Comparison of ENCODE assay signal across 9 cellular contexts in the genomic region with DNA sequence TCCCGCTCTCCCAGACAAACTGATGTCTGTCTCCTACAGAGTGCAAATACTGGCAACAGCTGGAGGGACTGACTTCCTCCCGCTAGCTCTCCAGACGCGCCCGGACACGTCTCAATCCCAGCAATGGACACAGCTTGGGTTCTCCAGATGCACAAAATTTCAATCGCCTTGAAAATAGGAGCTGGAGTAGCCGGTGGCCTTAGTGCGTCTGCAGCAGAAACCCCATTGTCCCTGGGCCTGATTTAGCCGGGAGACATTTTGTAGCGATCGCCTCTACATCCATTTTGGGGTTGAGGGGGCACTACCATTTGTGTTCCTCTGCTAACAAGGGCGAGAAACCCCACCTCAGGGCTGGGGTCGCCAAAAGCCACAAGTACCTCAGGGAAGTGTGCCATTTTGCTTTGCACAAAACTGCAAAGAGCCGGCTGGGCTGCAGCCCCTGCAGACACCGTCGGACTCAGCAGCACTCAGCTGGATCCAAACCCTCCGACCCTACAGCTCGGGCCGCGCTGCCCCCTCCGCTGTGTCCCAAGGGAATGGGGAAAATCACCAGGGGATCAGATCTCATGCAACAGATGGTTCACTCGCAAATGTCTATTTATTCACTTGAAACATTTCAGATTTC. TPM values are rescaled to one million over a fixed set of nuclear protein-coding genes. Genes with fewer than 3 reads are reported as not detected.
DNase-seq lines count a peak whose midpoint lies in the region; ATAC-seq, FAIRE-seq and TF ChIP-seq lines count a peak whose summit lies in the region.
"Had no signal": no experiment of that assay in that cellular context is flagged by ENCODE, and none has a peak within 500 bp of the region (broad histone marks: within the 10 kb centered on the region; RNA-seq: fewer than 3 reads in every experiment).

No MANE protein-coding gene starts in this region.

- H2BK5ac ChIP-seq in trophoblast cell (ENCODE audit: low read depth, low read length, poor library complexity), result peak overlapping the region; percentile 18

- POLR2A ChIA-PET in endothelial cell of umbilical vein (lab: Charles Lee), result interaction anchor here (0.7 kb wide), 1 partner anchor 83 kb away, joined by 4 read pairs; no protein-coding TSS in a partner anchor

- no peaks in the 10 kb centered on the region for H3K79me2 ChIP-seq in endothelial cell of umbilical vein (ENCODE audit: control insufficient read depth, insufficient read depth, low read length)
- H3K79me2 ChIP-seq in trophoblast cell (ENCODE audit: control insufficient read depth, insufficient read depth, low read length, poor library complexity), result peaks cover 2% of the 10 kb centered on the region

- peak overlapping the region; percentile 97 for H4K8ac ChIP-seq in trophoblast cell (ENCODE audit: low read depth, low read length)

- H2AK5ac ChIP-seq in trophoblast cell (ENCODE audit: low read length), result peak overlapping the region; percentile 92

- TF ChIP-seq POLR2A in endothelial cell of umbilical vein (IDR thresholded peaks at IDR 0.05; ENCODE audit: low read depth, low read length), result no peak

- H2AFZ ChIP-seq in endothelial cell of umbilical vein (ENCODE audit: low read depth, low read length), result peak overlapping the region; percentile 61
- peak overlapping the region; percentile 91 for H2AFZ ChIP-seq in trophoblast cell (ENCODE audit: insufficient read depth, low read length, poor library complexity)

- no peak for TF ChIP-seq CTCF in endothelial cell of umbilical vein (IDR thresholded peaks at IDR 0.05; ENCODE audit: extremely low read depth in 1 of 2, insufficient read depth in 1 of 2, low read depth in 1 of 2, low read length in 2 of 2)

- no peak overlapping the region for H3K23ac ChIP-seq in trophoblast cell (ENCODE audit: low read length)

- no peak overlapping the region for H3K4me3 ChIP-seq in endothelial cell of umbilical vein (replicated peaks in 1 of 3; ENCODE audit: insufficient read depth in 1 of 3, low read depth in 1 of 3, low read length in 3 of 3)
- H3K4me3 ChIP-seq in trophoblast cell (ENCODE audit: low read depth, low read length), result no peak overlapping the region

- FAIRE-seq in endothelial cell of umbilical vein (lab: Jason Lieb, UNC), result no peak
- FAIRE-seq: islet of Langerhans had no signal

- H3K14ac ChIP-seq in trophoblast cell (ENCODE audit: low read length), result peak overlapping the region; percentile 94

- dilution Hi-C loops in endothelial cell of umbilical vein (cut with MboI; ENCODE audit: extremely low pct_ligation_motif_present, low sequenced_read_pairs), result no loop called here

- H3K27me3 ChIP-seq in endothelial cell of umbilical vein (ENCODE audit: control insufficient read depth in 2 of 2, insufficient read depth in 2 of 2, low read length in 2 of 2), result peaks cover 5 to 30% of the 10 kb centered on the region in 2 experiments
- no peaks in the 10 kb centered on the region for H3K27me3 ChIP-seq in trophoblast cell (ENCODE audit: insufficient read depth, low read length)

- H3K4me2 ChIP-seq in endothelial cell of umbilical vein (ENCODE audit: insufficient read depth, low read length), result peak overlapping the region; percentile 22
- peak overlapping the region; percentile 56 for H3K4me2 ChIP-seq in trophoblast cell (ENCODE audit: low read length)

- no peaks in the 10 kb centered on the region for H3K9me3 ChIP-seq in endothelial cell of umbilical vein (replicated peaks; ENCODE audit: control insufficient read depth, insufficient read depth, low read length)
- peaks cover 2% of the 10 kb centered on the region for H3K9me3 ChIP-seq in trophoblast cell (ENCODE audit: insufficient read depth, low read depth, low read length)

- DNase-seq in G401 (ENCODE audit: low spot score), result peak; percentile 5
- peak; percentile 8 for DNase-seq in NCI-H345 (lab: John Stamatoyannopoulos, UW)
- DNase-seq in endothelial cell of umbilical vein (ENCODE audit: low read depth, low spot score), result no peak
- peak in 1 of 2 donors; percentile 17 for DNase-seq in trophoblast cell
- DNase-seq in epidermal melanocyte (ENCODE audit: insufficient read length, low spot score), result no peak
- DNase-seq in HK-2 (ENCODE audit: unreplicated experiment), result no peak

- H2BK120ac ChIP-seq in trophoblast cell (ENCODE audit: insufficient read depth, low read length, poor library complexity), result peak overlapping the region; percentile 96

- in situ Hi-C loops in G401 (cut with HindIII; ENCODE audit: low sequenced_read_pairs), result no loop called here

- H4K20me1 ChIP-seq in endothelial cell of umbilical vein (replicated peaks; ENCODE audit: control insufficient read depth, extremely low read depth, insufficient read depth, low read length), result no peaks in the 10 kb centered on the region

- intact Hi-C loops in endothelial cell of umbilical vein (cut with micrococcal nuclease), result no loop called here

- H3K79me1 ChIP-seq in trophoblast cell (ENCODE audit: low read length), result peaks cover 16% of the 10 kb centered on the region

- peak overlapping the region; percentile 85 for H3K18ac ChIP-seq in trophoblast cell (ENCODE audit: low read length)

- ATAC-seq in HG03520 (IDR thresholded peaks at IDR 0.05; ENCODE audit: unreplicated experiment) (no peak), HG03432 (IDR thresholded peaks at IDR 0.05; ENCODE audit: unreplicated experiment) (no peak)

- WGBS in trophoblast cell (ENCODE audit: extremely low coverage, insufficient coverage, insufficient read length), result no CpG with 5 or more reads among the region's 23 CpGs

- peak overlapping the region; percentile 99 for H2BK12ac ChIP-seq in trophoblast cell (ENCODE audit: low read length)

- peak overlapping the region; percentile 88 for H4K12ac ChIP-seq in trophoblast cell (ENCODE audit: low read depth, low read length)

- no TSS peak for BruUV-seq in endothelial cell of umbilical vein (replicated peaks; lab: Mats Ljungman, UMichigan)

- no peak overlapping the region for H3K27ac ChIP-seq in endothelial cell of umbilical vein (ENCODE audit: insufficient read depth, low read depth, low read length)
- peak overlapping the region; percentile 92 for H3K27ac ChIP-seq in trophoblast cell (ENCODE audit: low read depth, low read length)

- no peaks in the 10 kb centered on the region for H3K9me1 ChIP-seq in endothelial cell of umbilical vein (replicated peaks; ENCODE audit: control insufficient read depth, extremely low read depth, insufficient read depth, low read length)

- H3K4ac ChIP-seq in trophoblast cell (ENCODE audit: low read depth, low read length), result peak overlapping the region; percentile 78

- H3K9ac ChIP-seq in endothelial cell of umbilical vein (replicated peaks; ENCODE audit: extremely low read depth, insufficient read depth, low read length) (no peak overlapping the region), trophoblast cell (ENCODE audit: low read length) (no peak overlapping the region)

- peak overlapping the region; percentile 99 for H4K91ac ChIP-seq in trophoblast cell (ENCODE audit: low read depth, low read length)

- CTCF ChIA-PET in endothelial cell of umbilical vein (lab: Charles Lee), result interaction anchor here (0.6 to 1.2 kb wide), 2 partner anchors 8 to 16 kb away, joined by 3 to 4 read pairs; no protein-coding TSS in a partner anchor

- H3K36me3 ChIP-seq in endothelial cell of umbilical vein (ENCODE audit: control insufficient read depth in 2 of 2, extremely low read depth in 1 of 2, insufficient read depth in 2 of 2, low read length in 2 of 2) (no peaks in the 10 kb centered on the region), trophoblast cell (ENCODE audit: control insufficient read depth in 1 of 2, insufficient read depth in 2 of 2, low read length in 2 of 2) (no peaks in the 10 kb centered on the region)

- H3K4me1 ChIP-seq in endothelial cell of umbilical vein (ENCODE audit: control insufficient read depth, extremely low read depth, insufficient read depth, low read length), result peaks cover 2% of the 10 kb centered on the region
- peaks cover 9 to 10% of the 10 kb centered on the region in 2 experiments for H3K4me1 ChIP-seq in trophoblast cell (ENCODE audit: control insufficient read depth in 1 of 2, insufficient read depth in 2 of 2, low read length in 2 of 2)

TF ChIP-seq in endothelial cell of umbilical vein, 7 proteins besides CTCF, POLR2A, EP300 and RAD21 (continues in another document):
- no peak for TF ChIP-seq FOS (IDR thresholded peaks at IDR 0.05; ENCODE audit: borderline replicate concordance, insufficient read depth, low read length)
- no peak for TF ChIP-seq GATA2 (IDR thresholded peaks at IDR 0.05; ENCODE audit: insufficient read depth, insufficient read length, low read depth, low read length)
- no peak for TF ChIP-seq POLR2AphosphoS5 (IDR thresholded peaks at IDR 0.05; ENCODE audit: insufficient read depth, low read depth, low read length)
- no peak for TF ChIP-seq MYC (IDR thresholded peaks at IDR 0.05; ENCODE audit: low read depth, low read length)
- TF ChIP-seq JUN (IDR thresholded peaks at IDR 0.05; ENCODE audit: borderline replicate concordance, insufficient read depth, insufficient read length, low read depth), result no peak
- TF ChIP-seq EZH2 (IDR thresholded peaks at IDR 0.05; ENCODE audit: borderline replicate concordance, low read depth, low read length, severe bottlenecking), result no peak

RNA-seq across cellular contexts. Expression of gene CPA2, which starts 5.9 kb away (rescaled TPM):
- not detected in 2 replicates for total RNA-seq in G401 (2014; rRNA removed; shearing (Covaris generic))
- not detected in 2 replicates for total RNA-seq in endothelial cell of umbilical vein
- polyA plus RNA-seq in endothelial cell of umbilical vein, result not detected in 2 replicates
- 0.04 TPM in 1 of 2 replicates, not detected in the other for polyA plus RNA-seq in endothelial cell of umbilical vein (2011; cell fraction: cytosol; rRNA removed)
- polyA plus RNA-seq in endothelial cell of umbilical vein (2011; cell fraction: nucleus; rRNA removed), result not detected in 2 replicates
- not detected in 2 replicates for polyA plus RNA-seq in endothelial cell of umbilical vein (2012)
- polyA minus RNA-seq in endothelial cell of umbilical vein, result not detected in 2 replicates
- polyA minus RNA-seq in endothelial cell of umbilical vein (2011; cell fraction: cytosol; rRNA and poly(A)+ RNA removed), result not detected
- not detected in 2 replicates for polyA minus RNA-seq in endothelial cell of umbilical vein (2011; cell fraction: nucleus; rRNA and poly(A)+ RNA removed)
- polyA plus RNA-seq in trophoblast cell (2013), result 0.17 and 0.18 TPM in 2 replicates

RNA-seq across cellular contexts. Expression of gene CPA4, which starts 20.4 kb away (rescaled TPM):
- not detected in 2 replicates for total RNA-seq in G401 (2014; rRNA removed; shearing (Covaris generic))
- not detected in 2 replicates for total RNA-seq in endothelial cell of umbilical vein
- 0.22 and 0.36 TPM in 2 replicates for polyA plus RNA-seq in endothelial cell of umbilical vein
- polyA plus RNA-seq in endothelial cell of umbilical vein (2011; cell fraction: cytosol; rRNA removed), result 0.52 and 0.56 TPM in 2 replicates
- 0.60 and 1.1 TPM in 2 replicates for polyA plus RNA-seq in endothelial cell of umbilical vein (2011; cell fraction: nucleus; rRNA removed)
- 16.0 and 17.1 TPM in 2 replicates for polyA plus RNA-seq in endothelial cell of umbilical vein (2012)
- polyA minus RNA-seq in endothelial cell of umbilical vein, result 0.12 and 0.30 TPM in 2 replicates
- 3.8 TPM for polyA minus RNA-seq in endothelial cell of umbilical vein (2011; cell fraction: cytosol; rRNA and poly(A)+ RNA removed)
- 0.24 and 1.2 TPM in 2 replicates for polyA minus RNA-seq in endothelial cell of umbilical vein (2011; cell fraction: nucleus; rRNA and poly(A)+ RNA removed)
- polyA plus RNA-seq in trophoblast cell (2013), result 2.5 and 3.8 TPM in 2 replicates

Comparison
In these comparisons a context has a peak if more than half of its experiments do, and no peak if none do; other contexts are left out.
1. DNase-seq: peak in G401 (single experiment) and NCI-H345 (single experiment); none in endothelial cell of umbilical vein (single experiment), epidermal melanocyte (single experiment) and HK-2 (single experiment).